ENCODE assay signal across 1 cellular context in genomic region chr10:70648427-70648826, GRCh38.
TF ChIP-seq lines count a peak whose summit lies in the region.

No MANE protein-coding gene starts in this region.

TF ChIP-seq in K562, 482 proteins besides CTCF, POLR2A, EP300 and RAD21 (continued from another document and continues in another):
- TF ChIP-seq, protein P1, sequence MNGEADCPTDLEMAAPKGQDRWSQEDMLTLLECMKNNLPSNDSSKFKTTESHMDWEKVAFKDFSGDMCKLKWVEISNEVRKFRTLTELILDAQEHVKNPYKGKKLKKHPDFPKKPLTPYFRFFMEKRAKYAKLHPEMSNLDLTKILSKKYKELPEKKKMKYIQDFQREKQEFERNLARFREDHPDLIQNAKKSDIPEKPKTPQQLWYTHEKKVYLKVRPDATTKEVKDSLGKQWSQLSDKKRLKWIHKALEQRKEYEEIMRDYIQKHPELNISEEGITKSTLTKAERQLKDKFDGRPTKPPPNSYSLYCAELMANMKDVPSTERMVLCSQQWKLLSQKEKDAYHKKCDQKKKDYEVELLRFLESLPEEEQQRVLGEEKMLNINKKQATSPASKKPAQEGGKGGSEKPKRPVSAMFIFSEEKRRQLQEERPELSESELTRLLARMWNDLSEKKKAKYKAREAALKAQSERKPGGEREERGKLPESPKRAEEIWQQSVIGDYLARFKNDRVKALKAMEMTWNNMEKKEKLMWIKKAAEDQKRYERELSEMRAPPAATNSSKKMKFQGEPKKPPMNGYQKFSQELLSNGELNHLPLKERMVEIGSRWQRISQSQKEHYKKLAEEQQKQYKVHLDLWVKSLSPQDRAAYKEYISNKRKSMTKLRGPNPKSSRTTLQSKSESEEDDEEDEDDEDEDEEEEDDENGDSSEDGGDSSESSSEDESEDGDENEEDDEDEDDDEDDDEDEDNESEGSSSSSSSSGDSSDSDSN (IDR thresholded peaks at IDR 0.05; ENCODE audit: borderline replicate concordance in 1 of 2, low read depth in 2 of 2, low read length in 2 of 2), result no peak
- no peak for TF ChIP-seq NFXL1 (CRISPR knock-in tag; IDR thresholded peaks at IDR 0.05)
- no peak for TF ChIP-seq GTF2F1 (IDR thresholded peaks at IDR 0.05; ENCODE audit: low read depth, low read length)
- no peak for TF ChIP-seq BCOR (IDR thresholded peaks at IDR 0.05)
- TF ChIP-seq, protein P2, sequence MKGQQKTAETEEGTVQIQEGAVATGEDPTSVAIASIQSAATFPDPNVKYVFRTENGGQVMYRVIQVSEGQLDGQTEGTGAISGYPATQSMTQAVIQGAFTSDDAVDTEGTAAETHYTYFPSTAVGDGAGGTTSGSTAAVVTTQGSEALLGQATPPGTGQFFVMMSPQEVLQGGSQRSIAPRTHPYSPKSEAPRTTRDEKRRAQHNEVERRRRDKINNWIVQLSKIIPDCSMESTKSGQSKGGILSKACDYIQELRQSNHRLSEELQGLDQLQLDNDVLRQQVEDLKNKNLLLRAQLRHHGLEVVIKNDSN (CRISPR knock-in tag; IDR thresholded peaks at IDR 0.05), result peak; percentile 53
- peak; percentile 60 for TF ChIP-seq CEBPG (CRISPR knock-in tag; IDR thresholded peaks at IDR 0.05)
- no peak for TF ChIP-seq CEBPG (tag; conservative IDR thresholded peaks at IDR 0.05 in 1 of 2, IDR thresholded peaks at IDR 0.05 in 1 of 2)
- no peak for TF ChIP-seq SREBF2 (CRISPR knock-in tag; IDR thresholded peaks at IDR 0.05)
- no peak for TF ChIP-seq CREB3L1 (IDR thresholded peaks at IDR 0.05; ENCODE audit: borderline replicate concordance, low read depth)
- TF ChIP-seq PRDM10 (IDR thresholded peaks at IDR 0.05; ENCODE audit: partially characterized antibody), result no peak
- peak; percentile 96 for TF ChIP-seq ZNF280A (IDR thresholded peaks at IDR 0.05; ENCODE audit: low read depth, partially characterized antibody)
- no peak for TF ChIP-seq DDX20 (tag; IDR thresholded peaks at IDR 0.05; ENCODE audit: low read depth)
- no peak for TF ChIP-seq ETV1 (tag; conservative IDR thresholded peaks at IDR 0.05; ENCODE audit: low read depth)
- TF ChIP-seq FOXA3 (CRISPR knock-in tag; conservative IDR thresholded peaks at IDR 0.05 in 1 of 2, IDR thresholded peaks at IDR 0.05 in 1 of 2), result peak in 1 of 2 experiments; percentile 72; a peak in 1 of 4 replicates
- TF ChIP-seq POLR3A (IDR thresholded peaks at IDR 0.05; ENCODE audit: borderline replicate concordance, extremely low read depth, insufficient read depth, insufficient read length), result no peak
- no peak for TF ChIP-seq HDAC1 (IDR thresholded peaks at IDR 0.05)
- no peak for TF ChIP-seq JUN (IDR thresholded peaks at IDR 0.05; ENCODE audit: borderline replicate concordance, low read depth, low read length)
- peak; percentile 67; the same call in 1 of the 2 replicates for TF ChIP-seq JUN (CRISPR knock-in tag; IDR thresholded peaks at IDR 0.05; ENCODE audit: borderline replicate concordance)
- TF ChIP-seq, protein P3, sequence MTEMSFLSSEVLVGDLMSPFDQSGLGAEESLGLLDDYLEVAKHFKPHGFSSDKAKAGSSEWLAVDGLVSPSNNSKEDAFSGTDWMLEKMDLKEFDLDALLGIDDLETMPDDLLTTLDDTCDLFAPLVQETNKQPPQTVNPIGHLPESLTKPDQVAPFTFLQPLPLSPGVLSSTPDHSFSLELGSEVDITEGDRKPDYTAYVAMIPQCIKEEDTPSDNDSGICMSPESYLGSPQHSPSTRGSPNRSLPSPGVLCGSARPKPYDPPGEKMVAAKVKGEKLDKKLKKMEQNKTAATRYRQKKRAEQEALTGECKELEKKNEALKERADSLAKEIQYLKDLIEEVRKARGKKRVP (CRISPR knock-in tag; IDR thresholded peaks at IDR 0.05), result no peak
- no peak for TF ChIP-seq HEY1 (CRISPR knock-in tag; IDR thresholded peaks at IDR 0.05; ENCODE audit: borderline replicate concordance)
- TF ChIP-seq CEBPB (tag; IDR thresholded peaks at IDR 0.05), result peak; percentile 70; the same call in 1 of the 2 replicates
- no peak for TF ChIP-seq CHAMP1 (IDR thresholded peaks at IDR 0.05)
- no peak for TF ChIP-seq SRSF3 (IDR thresholded peaks at IDR 0.05; ENCODE audit: insufficient read depth, low read length)
- TF ChIP-seq POLR2B (IDR thresholded peaks at IDR 0.05; ENCODE audit: low read depth, partially characterized antibody), result no peak
- TF ChIP-seq ZNF347 (CRISPR knock-in tag; IDR thresholded peaks at IDR 0.05; ENCODE audit: low read depth), result no peak
- no peak for TF ChIP-seq NELFE (IDR thresholded peaks at IDR 0.05; ENCODE audit: insufficient read depth, insufficient read length)
- TF ChIP-seq EWSR1 (IDR thresholded peaks at IDR 0.05; ENCODE audit: borderline replicate concordance, low read depth, partially characterized antibody), result no peak
- TF ChIP-seq ZNF217 (CRISPR knock-in tag; IDR thresholded peaks at IDR 0.05), result no peak
- no peak for TF ChIP-seq THRAP3 (IDR thresholded peaks at IDR 0.05; ENCODE audit: borderline replicate concordance)
- no peak for TF ChIP-seq ELF1 (tag; IDR thresholded peaks at IDR 0.05)
- TF ChIP-seq, protein P4, sequence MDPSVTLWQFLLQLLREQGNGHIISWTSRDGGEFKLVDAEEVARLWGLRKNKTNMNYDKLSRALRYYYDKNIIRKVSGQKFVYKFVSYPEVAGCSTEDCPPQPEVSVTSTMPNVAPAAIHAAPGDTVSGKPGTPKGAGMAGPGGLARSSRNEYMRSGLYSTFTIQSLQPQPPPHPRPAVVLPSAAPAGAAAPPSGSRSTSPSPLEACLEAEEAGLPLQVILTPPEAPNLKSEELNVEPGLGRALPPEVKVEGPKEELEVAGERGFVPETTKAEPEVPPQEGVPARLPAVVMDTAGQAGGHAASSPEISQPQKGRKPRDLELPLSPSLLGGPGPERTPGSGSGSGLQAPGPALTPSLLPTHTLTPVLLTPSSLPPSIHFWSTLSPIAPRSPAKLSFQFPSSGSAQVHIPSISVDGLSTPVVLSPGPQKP (CRISPR knock-in tag; IDR thresholded peaks at IDR 0.05), result no peak
- no peak for TF ChIP-seq IRF2 (CRISPR knock-in tag; IDR thresholded peaks at IDR 0.05)
- no peak for TF ChIP-seq FOXM1 (IDR thresholded peaks at IDR 0.05; ENCODE audit: low read depth)
- TF ChIP-seq FOXM1 (CRISPR knock-in tag; IDR thresholded peaks at IDR 0.05; ENCODE audit: low read depth), result no peak
- peak; percentile 27; the same call in 1 of the 2 replicates for TF ChIP-seq TEAD4 (IDR thresholded peaks at IDR 0.05; ENCODE audit: low read length)
- TF ChIP-seq TEAD4 (CRISPR knock-in tag; IDR thresholded peaks at IDR 0.05; ENCODE audit: borderline replicate concordance), result peak; percentile 81
- no peak for TF ChIP-seq RBBP5 (IDR thresholded peaks at IDR 0.05; ENCODE audit: borderline replicate concordance, insufficient read depth, low read length, poor library complexity, severe bottlenecking)
- TF ChIP-seq ZNF75A (CRISPR knock-in tag; IDR thresholded peaks at IDR 0.05), result no peak
- TF ChIP-seq E2F3 (CRISPR knock-in tag; IDR thresholded peaks at IDR 0.05), result no peak
- TF ChIP-seq PHB (CRISPR knock-in tag; IDR thresholded peaks at IDR 0.05), result no peak
- TF ChIP-seq ZNF717 (CRISPR knock-in tag; IDR thresholded peaks at IDR 0.05), result no peak
- TF ChIP-seq HNRNPLL (IDR thresholded peaks at IDR 0.05; ENCODE audit: low read depth, low read length, poor library complexity, severe bottlenecking), result no peak
- no peak for TF ChIP-seq SPI1 (IDR thresholded peaks at IDR 0.05; ENCODE audit: borderline replicate concordance, low read depth, low read length)
- TF ChIP-seq SNAPC5 (CRISPR knock-in tag; IDR thresholded peaks at IDR 0.05), result no peak
- no peak for TF ChIP-seq REST (CRISPR knock-in tag; IDR thresholded peaks at IDR 0.05; ENCODE audit: low read depth)
